Comparison of ENCODE assay signal across 8 cellular contexts in the genomic region with DNA sequence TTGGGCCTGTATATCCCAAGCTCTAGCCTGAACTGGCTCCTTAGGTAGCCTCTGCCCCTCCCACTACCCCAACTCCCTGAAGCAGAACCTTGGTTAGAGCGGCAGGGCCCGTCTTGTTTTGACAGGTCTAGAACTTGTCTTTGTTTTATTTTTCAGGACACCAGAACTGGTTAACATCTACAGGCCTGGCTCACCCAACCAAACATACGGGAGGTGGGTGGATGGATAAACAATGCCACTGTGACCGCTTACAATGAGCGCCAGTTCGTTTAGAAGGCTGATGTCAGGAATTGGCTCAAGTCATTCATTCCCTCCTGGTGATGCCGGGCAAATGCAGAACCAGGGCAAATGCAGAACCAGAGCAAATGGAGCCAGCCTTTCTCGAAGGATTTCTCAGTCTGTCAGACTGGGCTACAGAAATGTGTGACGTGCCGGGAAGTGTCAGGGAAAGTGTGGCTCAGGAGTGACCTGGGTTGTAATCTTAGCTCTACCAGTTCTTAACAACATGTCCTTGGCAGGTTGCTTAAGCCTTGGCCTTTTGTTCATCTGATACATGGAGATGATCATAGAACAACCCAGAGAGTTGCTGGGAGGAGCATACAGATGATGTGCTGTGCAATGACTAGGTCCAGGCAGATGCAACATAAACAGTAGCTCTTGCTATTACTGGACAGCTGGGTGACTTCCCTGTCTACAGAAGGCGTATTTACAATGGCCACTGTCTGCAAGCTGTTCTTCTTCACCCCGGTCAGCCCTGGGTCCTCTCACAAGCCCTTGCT. TPM values are rescaled to one million over a fixed set of nuclear protein-coding genes. Genes with fewer than 3 reads are reported as not detected.
DNase-seq lines count a peak whose midpoint lies in the region; ATAC-seq, FAIRE-seq and TF ChIP-seq lines count a peak whose summit lies in the region.

No MANE protein-coding gene starts in this region.

- peak overlapping the region; percentile 89; the same call in 1 of the 2 replicates for H3K27ac ChIP-seq in MM.1S (ENCODE audit: low read length)
- no peak overlapping the region for H3K27ac ChIP-seq in astrocyte (ENCODE audit: low read depth, low read length)

- FAIRE-seq in astrocyte (lab: Jason Lieb, UNC) = no peak

- no peak for TF ChIP-seq CTCF in MM.1S (IDR thresholded peaks at IDR 0.05; ENCODE audit: low read length)
- no peak for TF ChIP-seq CTCF in astrocyte (IDR thresholded peaks at IDR 0.05; ENCODE audit: insufficient read depth, low read depth, low read length)
- TF ChIP-seq CTCF in GM10266 (IDR thresholded peaks at IDR 0.05; ENCODE audit: control insufficient read depth, insufficient read depth, low read depth, missing control alignments) = no peak

- H4K20me1 ChIP-seq in MM.1S (ENCODE audit: insufficient read depth, low read length) = no peaks in the 10 kb centered on the region
- no peaks in the 10 kb centered on the region for H4K20me1 ChIP-seq in astrocyte (ENCODE audit: insufficient read depth, low read length)

- H3K9me3 ChIP-seq in MM.1S (replicated peaks; ENCODE audit: insufficient read depth, low read length) = no peaks in the 10 kb centered on the region
- no peaks in the 10 kb centered on the region for H3K9me3 ChIP-seq in astrocyte (ENCODE audit: insufficient read depth, low read depth, low read length)

- H3K4me1 Mint-ChIP-seq in astrocyte (ENCODE audit: low read depth, unreplicated experiment) = peaks cover 17% of the 10 kb centered on the region
- peaks cover 90% of the 10 kb centered on the region for H3K4me1 Mint-ChIP-seq in stimulated activated naive CD8-positive, alpha-beta T cell treated with anti-CD3 and anti-CD28 coated beads, Interleukin-15, amount 100 ng/mL, for 72 hours

- peaks cover 29% of the 10 kb centered on the region for H3K79me2 ChIP-seq in MM.1S (ENCODE audit: low read length)
- no peaks in the 10 kb centered on the region for H3K79me2 ChIP-seq in astrocyte (ENCODE audit: insufficient read depth, low read length)

- peak overlapping the region; percentile 13; the same call in 1 of the 2 replicates for H2AFZ ChIP-seq in MM.1S (ENCODE audit: low read length)
- H2AFZ ChIP-seq in astrocyte (ENCODE audit: low read depth, low read length) = peak overlapping the region; percentile 23

- H3K4me2 ChIP-seq in MM.1S (ENCODE audit: low read depth, low read length) = peak overlapping the region; percentile 98
- H3K4me2 ChIP-seq in astrocyte (ENCODE audit: low read length) = no peak overlapping the region

- H3K36me3 Mint-ChIP-seq in astrocyte (ENCODE audit: low read depth, unreplicated experiment) = no peaks in the 10 kb centered on the region

- no peak for ATAC-seq in stimulated activated naive CD8-positive, alpha-beta T cell treated with anti-CD3 and anti-CD28 coated beads, Interleukin-15, amount 100 ng/mL, for 72 hours
- ATAC-seq in GM18519 (IDR thresholded peaks at IDR 0.05; ENCODE audit: low FRiP score, unreplicated experiment) (no peak), HG02840 (IDR thresholded peaks at IDR 0.05; ENCODE audit: low FRiP score, unreplicated experiment) (no peak)

- H3K9ac ChIP-seq in MM.1S (ENCODE audit: low read length) (peak overlapping the region; percentile 84), astrocyte (ENCODE audit: low read length) (no peak overlapping the region)

- no peaks in the 10 kb centered on the region for H3K9me3 Mint-ChIP-seq in astrocyte (ENCODE audit: unreplicated experiment)
- H3K9me3 Mint-ChIP-seq in stimulated activated naive CD8-positive, alpha-beta T cell treated with anti-CD3 and anti-CD28 coated beads, Interleukin-15, amount 100 ng/mL, for 72 hours = no peaks in the 10 kb centered on the region

- H3K9me2 ChIP-seq in MM.1S (replicated peaks; ENCODE audit: insufficient read depth, low read length) = no peaks in the 10 kb centered on the region

- H3K36me3 ChIP-seq in MM.1S (replicated peaks; ENCODE audit: insufficient read depth, low read length) (no peaks in the 10 kb centered on the region), astrocyte (ENCODE audit: insufficient read depth, low read length) (no peaks in the 10 kb centered on the region)

- H3K27ac Mint-ChIP-seq in astrocyte (ENCODE audit: unreplicated experiment) = no peak overlapping the region
- H3K27ac Mint-ChIP-seq in stimulated activated naive CD8-positive, alpha-beta T cell treated with anti-CD3 and anti-CD28 coated beads, Interleukin-15, amount 100 ng/mL, for 72 hours = peak overlapping the region in 1 of 2 donors; percentile 74

- peak overlapping the region; percentile 64 for H3K4me3 ChIP-seq in MM.1S (ENCODE audit: low read length)
- H3K4me3 ChIP-seq in astrocyte (ENCODE audit: insufficient read depth, low read depth, low read length) = no peak overlapping the region

- H3K27me3 ChIP-seq in MM.1S (replicated peaks; ENCODE audit: insufficient read depth, low read length) (no peaks in the 10 kb centered on the region), astrocyte (ENCODE audit: insufficient read depth, low read length) (no peaks in the 10 kb centered on the region)

- peaks cover 21% of the 10 kb centered on the region for H3K27me3 Mint-ChIP-seq in astrocyte (ENCODE audit: low read depth, unreplicated experiment)
- H3K27me3 Mint-ChIP-seq in stimulated activated naive CD8-positive, alpha-beta T cell treated with anti-CD3 and anti-CD28 coated beads, Interleukin-15, amount 100 ng/mL, for 72 hours = no peaks in the 10 kb centered on the region

- H3K4me1 ChIP-seq in MM.1S (ENCODE audit: low read length) (peaks cover 71% of the 10 kb centered on the region), astrocyte (ENCODE audit: insufficient read depth, low read length) (peaks cover 27% of the 10 kb centered on the region)

- DNase-seq in MM.1S (no peak), astrocyte (ENCODE audit: low read depth) (peak; percentile 42), left kidney (ENCODE audit: low read depth, low spot score) (peak; percentile 44), NCI-H345 treated with DMSO at 0.1 percent for 48 hours (lab: John Stamatoyannopoulos, UW; ENCODE audit: unreplicated experiment) (no peak), GM10266 (ENCODE audit: extremely low spot score) (no peak)
- DNase-seq in stimulated activated naive CD8-positive, alpha-beta T cell treated with anti-CD3 and anti-CD28 coated beads, Interleukin-15, amount 100 ng/mL, for 72 hours = no peak

- no peak overlapping the region for H3K4me3 Mint-ChIP-seq in astrocyte (ENCODE audit: unreplicated experiment)
- H3K4me3 Mint-ChIP-seq in stimulated activated naive CD8-positive, alpha-beta T cell treated with anti-CD3 and anti-CD28 coated beads, Interleukin-15, amount 100 ng/mL, for 72 hours = peak overlapping the region; percentile 76 to 89

- H3F3A ChIP-seq in MM.1S (ENCODE audit: insufficient read depth, low read length) = peaks cover 13% of the 10 kb centered on the region

RNA-seq across cellular contexts. Expression of a gene that starts 30.5 kb away (rescaled TPM):
- 46.4 and 58.3 TPM in 2 replicates for total RNA-seq in astrocyte

RNA-seq across cellular contexts. Expression of a gene that starts 45.3 kb away (rescaled TPM):
- total RNA-seq in astrocyte = not detected in 2 replicates

Comparison
In these comparisons a context has a peak if more than half of its experiments do, and no peak if none do; other contexts are left out.
1. DNase-seq: peak in astrocyte (single experiment) and left kidney (single experiment); none in MM.1S (single experiment), stimulated activated naive CD8-positive, alpha-beta T cell treated with anti-CD3 and anti-CD28 coated beads, Interleukin-15, amount 100 ng/mL, for 72 hours (0 of 2), NCI-H345 treated with DMSO at 0.1 percent for 48 hours (single experiment) and GM10266 (single experiment).